9 cellular contexts compared by ENCODE assay signal in genomic region chr2:26172189-26172865, GRCh38. TPM values are rescaled to one million over a fixed set of nuclear protein-coding genes. Genes with fewer than 3 reads are reported as not detected.
DNase-seq lines count a peak whose midpoint lies in the region; ATAC-seq and TF ChIP-seq lines count a peak whose summit lies in the region.
"Had no signal": no experiment of that assay in that cellular context is flagged by ENCODE, and none has a peak within 500 bp of the region (broad histone marks: within the 10 kb centered on the region; RNA-seq: fewer than 3 reads in every experiment).

No MANE protein-coding gene starts in this region.

- WGBS in smooth muscle cell (ENCODE audit: low lambda C conversion rate), result 55% methylated on average over 19 of the region's 56 CpGs

- no peaks in the 10 kb centered on the region for H3K36me3 ChIP-seq in smooth muscle cell (ENCODE audit: low read depth)

- H3K4me3 ChIP-seq in smooth muscle cell, result peak overlapping the region; percentile 44

- DNase-seq in NCI-H146 (lab: John Stamatoyannopoulos, UW) (peak; percentile 45), NCI-H146 treated with DMSO at 0.1 percent for 48 hours (lab: John Stamatoyannopoulos, UW; ENCODE audit: unreplicated experiment) (no peak), SK-N-DZ (ENCODE audit: low spot score) (peak; percentile 31), foreskin keratinocyte (no peak), smooth muscle cell (lab: John Stamatoyannopoulos, UW; ENCODE audit: unreplicated experiment) (no peak), ecto neural progenitor cell (ENCODE audit: low spot score) (no peak)
- DNase-seq: activated CD4-positive, CD25-positive, alpha-beta regulatory T cell treated with anti-CD3 and anti-CD28 coated beads, Interleukin-2, amount 50 U/mL, for 72 hours had no signal

- H3K9me3 ChIP-seq in smooth muscle cell (replicated peaks; ENCODE audit: low read depth), result no peaks in the 10 kb centered on the region

- no peaks in the 10 kb centered on the region for H3K79me2 ChIP-seq in smooth muscle cell (ENCODE audit: low read depth)

- peak overlapping the region; percentile 78 for H3K4me2 ChIP-seq in smooth muscle cell

- ATAC-seq in foreskin keratinocyte, result peak; percentile 4
- ATAC-seq in GM19351 (IDR thresholded peaks at IDR 0.05; ENCODE audit: unreplicated experiment), result no peak
- ATAC-seq in HG03354 (IDR thresholded peaks at IDR 0.05; ENCODE audit: poor library complexity, severe bottlenecking, unreplicated experiment), result no peak

- TF ChIP-seq CTCF in foreskin keratinocyte (conservative IDR thresholded peaks at IDR 0.05) (no peak), smooth muscle cell (IDR thresholded peaks at IDR 0.05; ENCODE audit: borderline replicate concordance, insufficient read depth, poor library complexity, severe bottlenecking) (no peak)

- no peak overlapping the region for H3K9ac ChIP-seq in smooth muscle cell (ENCODE audit: low read depth)

- H3F3A ChIP-seq in smooth muscle cell (ENCODE audit: low read depth), result no peaks in the 10 kb centered on the region

- H2AFZ ChIP-seq in smooth muscle cell (ENCODE audit: low read depth), result no peak overlapping the region

- H3K27me3 ChIP-seq in foreskin keratinocyte (peaks cover 43% of the 10 kb centered on the region), smooth muscle cell (ENCODE audit: low read depth) (peaks cover 28% of the 10 kb centered on the region)

- H4K20me1 ChIP-seq in smooth muscle cell (ENCODE audit: low read depth), result no peaks in the 10 kb centered on the region

- H3K4me1 ChIP-seq in foreskin keratinocyte (no peaks in the 10 kb centered on the region), smooth muscle cell (ENCODE audit: low read depth) (no peaks in the 10 kb centered on the region)

- H3K27ac ChIP-seq in foreskin keratinocyte (no peak overlapping the region), smooth muscle cell (ENCODE audit: low read depth) (no peak overlapping the region)

RNA-seq across cellular contexts. Expression of gene GAREM2, which starts 0.6 kb away (rescaled TPM):
- 20.4 and 20.8 TPM in 2 replicates for polyA plus RNA-seq in SK-N-DZ (2014; cell fraction: cytosol; rRNA removed)
- 15.6 and 15.9 TPM in 2 replicates for polyA plus RNA-seq in SK-N-DZ (2014; cell fraction: nucleus; rRNA removed)
- total RNA-seq in foreskin keratinocyte (0.21 and 0.27 TPM in 2 replicates), smooth muscle cell (2.6 and 2.9 TPM in 2 replicates)
- polyA plus RNA-seq in foreskin keratinocyte (0.11 and 0.25 TPM in 2 replicates), smooth muscle cell (12.2 and 16.2 TPM in 2 replicates)

Comparison
In these comparisons a context has a peak if more than half of its experiments do, and no peak if none do; other contexts are left out.
1. DNase-seq: peak in NCI-H146 (single experiment) and SK-N-DZ (single experiment); none in NCI-H146 treated with DMSO at 0.1 percent for 48 hours (single experiment), foreskin keratinocyte (0 of 2), smooth muscle cell (single experiment) and ecto neural progenitor cell (single experiment).